8 cellular contexts compared by ENCODE assay signal in genomic region chr2:149331023-149331400, GRCh38. TPM values are rescaled to one million over a fixed set of nuclear protein-coding genes. Genes with fewer than 3 reads are reported as not detected.
DNase-seq lines count a peak whose midpoint lies in the region; ATAC-seq, FAIRE-seq and TF ChIP-seq lines count a peak whose summit lies in the region.

No MANE protein-coding gene starts in this region.

- no peaks in the 10 kb centered on the region for H3K36me3 Mint-ChIP-seq in effector memory CD8-positive, alpha-beta T cell (ENCODE audit: insufficient read depth)

- H3K9me3 ChIP-seq in HepG2 (ENCODE audit: low read length), result no peaks in the 10 kb centered on the region
- H3K9me3 ChIP-seq in tibial artery, result no peaks in the 10 kb centered on the region

- FAIRE-seq in HepG2 (lab: Jason Lieb, UNC), result no peak

- intact Hi-C loops in HepG2 (cut with micrococcal nuclease; ENCODE audit: unreplicated experiment), result loop anchor here (10.0 kb wide), 1 partner anchor 234 kb away; no protein-coding TSS in a partner anchor
- intact Hi-C loops in tibial artery (cut with DNase I; ENCODE audit: low total_unique reads), result no loop called here

- no peak overlapping the region for H3K27ac Mint-ChIP-seq in effector memory CD8-positive, alpha-beta T cell

- in situ Hi-C loops in astrocyte of the cerebellum (cut with HindIII; ENCODE audit: low sequenced_read_pairs), result no loop called here
- in situ Hi-C loops in HepG2 (cut with HindIII; ENCODE audit: extremely low pct_ligation_motif_present, low pct_unique_long_range_greater_than_20kb), result no loop called here

- no peak for TF ChIP-seq POLR2A in HepG2 (IDR thresholded peaks at IDR 0.05; ENCODE audit: insufficient read depth in 1 of 2, low read depth in 2 of 2, low read length in 2 of 2)

- H3K4me2 ChIP-seq in HepG2 (ENCODE audit: low read depth, low read length), result peak overlapping the region; percentile 90

- peak; percentile 54 for DNase-seq in NCI-H2227 (lab: John Stamatoyannopoulos, UW; ENCODE audit: unreplicated experiment)
- DNase-seq in NCI-H2227 treated with DMSO at 0.1 percent for 48 hours (lab: John Stamatoyannopoulos, UW), result no peak
- no peak for DNase-seq in astrocyte of the cerebellum (ENCODE audit: low read depth)
- no peak for DNase-seq in HepG2 (ENCODE audit: low spot score)
- no peak for DNase-seq in tibial artery
- DNase-seq in NCI-H2107 treated with DMSO at 0.1 percent for 48 hours (lab: John Stamatoyannopoulos, UW; ENCODE audit: unreplicated experiment), result no peak
- no peak for DNase-seq in effector memory CD8-positive, alpha-beta T cell

- no peak for TF ChIP-seq CTCF in astrocyte of the cerebellum (IDR thresholded peaks at IDR 0.05; ENCODE audit: low read depth, low read length, missing control alignments)
- no peak for TF ChIP-seq CTCF in HepG2 (CRISPR knock-in tag; IDR thresholded peaks at IDR 0.05)
- no peak for TF ChIP-seq CTCF in tibial artery (IDR thresholded peaks at IDR 0.05)

- no peaks in the 10 kb centered on the region for H4K20me1 ChIP-seq in HepG2 (ENCODE audit: insufficient read depth, low read length)

- WGBS in HepG2 (ENCODE audit: low lambda C conversion rate), result 10% methylated on average over 14 of the region's 19 CpGs

- H3K79me2 ChIP-seq in HepG2 (ENCODE audit: insufficient read depth, low read length), result no peaks in the 10 kb centered on the region

- no peak overlapping the region for H3K27ac ChIP-seq in HepG2 (ENCODE audit: extremely low read length, insufficient read depth, low read length)
- peak overlapping the region; percentile 26 to 50 for H3K27ac ChIP-seq in tibial artery

- no peak for TF ChIP-seq RAD21 in HepG2 (CRISPR knock-in tag; IDR thresholded peaks at IDR 0.05)

- no peak for TF ChIP-seq EP300 in HepG2 (IDR thresholded peaks at IDR 0.05; ENCODE audit: low read depth in 2 of 2, low read length in 2 of 2)
- TF ChIP-seq EP300 in HepG2 (CRISPR knock-in tag; IDR thresholded peaks at IDR 0.05; ENCODE audit: borderline replicate concordance), result no peak

- POLR2A ChIA-PET in HepG2 (lab: Yijun Ruan, JAX), result no interaction called here

- ATAC-seq in HepG2 (peak; percentile 10), HG02885 (IDR thresholded peaks at IDR 0.05; ENCODE audit: poor library complexity, unreplicated experiment) (no peak)
- ATAC-seq in effector memory CD8-positive, alpha-beta T cell (replicated peaks), result no peak

- peaks cover 0 to 5% of the 10 kb centered on the region in 2 donors for H3K4me1 Mint-ChIP-seq in effector memory CD8-positive, alpha-beta T cell (ENCODE audit: low read depth in 2 of 2)

- no peaks in the 10 kb centered on the region for H3K9me3 Mint-ChIP-seq in effector memory CD8-positive, alpha-beta T cell

- H3K27me3 ChIP-seq in HepG2 (ENCODE audit: control insufficient read depth in 1 of 2, insufficient read depth in 2 of 2, low read length in 2 of 2) (peaks cover 5 to 40% of the 10 kb centered on the region in 2 experiments), tibial artery (peaks cover 0 to 11% of the 10 kb centered on the region in 2 donors)

- no peak overlapping the region for H3K4me3 Mint-ChIP-seq in effector memory CD8-positive, alpha-beta T cell

- no peaks in the 10 kb centered on the region for H3K36me3 ChIP-seq in HepG2 (replicated peaks in 1 of 2; ENCODE audit: control insufficient read depth in 1 of 2, insufficient read depth in 2 of 2, low read length in 2 of 2)
- H3K36me3 ChIP-seq in tibial artery, result no peaks in the 10 kb centered on the region

- H3K4me3 ChIP-seq in astrocyte of the cerebellum (ENCODE audit: low read depth, low read length) (peak overlapping the region; percentile 67), HepG2 (replicated peaks in 1 of 3; ENCODE audit: insufficient read depth in 1 of 3, low read depth in 2 of 3, low read length in 3 of 3) (peak overlapping the region; percentile 47 to 71 (median 56)), tibial artery (peak overlapping the region; percentile 62 to 77)

- H3K9ac ChIP-seq in HepG2 (ENCODE audit: insufficient read depth, low read depth, low read length), result no peak overlapping the region

- BruUV-seq in HepG2 (replicated peaks; lab: Mats Ljungman, UMichigan), result no TSS peak

- CTCF ChIA-PET in HepG2 (lab: Yijun Ruan, JAX; ENCODE audit: low intra/inter-chr PET ratio, low total read pairs), result no interaction called here

- H3K4me1 ChIP-seq in HepG2 (ENCODE audit: insufficient read depth, low read length), result peaks cover 15% of the 10 kb centered on the region
- H3K4me1 ChIP-seq in tibial artery, result peaks cover 0 to 22% (median 16%) of the 10 kb centered on the region in 4 donors

- H3K27me3 Mint-ChIP-seq in effector memory CD8-positive, alpha-beta T cell, result peaks cover 44 to 58% of the 10 kb centered on the region in 2 donors

- no peak overlapping the region for H2AFZ ChIP-seq in HepG2 (ENCODE audit: low read length)

TF ChIP-seq in HepG2, 621 proteins besides CTCF, POLR2A, EP300 and RAD21 (continues in another document):
- TF ChIP-seq ZNF558 (CRISPR knock-in tag; IDR thresholded peaks at IDR 0.05; ENCODE audit: borderline replicate concordance) (no peak), HES4 (CRISPR knock-in tag; IDR thresholded peaks at IDR 0.05; ENCODE audit: borderline replicate concordance) (peak; percentile 32; the same call in 1 of the 2 replicates), NR2C2 (CRISPR knock-in tag; IDR thresholded peaks at IDR 0.05; ENCODE audit: borderline replicate concordance) (no peak), ZNF646 (CRISPR knock-in tag; IDR thresholded peaks at IDR 0.05) (0 out of 2 replicates have a peak, but pooled peaks have one; percentile 24), ZNF598 (CRISPR knock-in tag; IDR thresholded peaks at IDR 0.05; ENCODE audit: borderline replicate concordance) (no peak)

RNA-seq across cellular contexts. Expression of gene LYPD6, which starts 0.6 kb away (rescaled TPM):
- 0.06 and 0.07 TPM in 2 replicates for total RNA-seq in HepG2 (2016; rRNA removed; fragmentation: Illumina TruSeq; extraction: Trizol)
- 0.18 TPM in 1 of 2 replicates, not detected in the other for total RNA-seq in HepG2 (2016; cell fraction: cytosol; rRNA removed; fragmentation: Illumina TruSeq; extraction: Trizol; ENCODE audit: low read depth)
- 0.06 and 0.07 TPM in 2 replicates for total RNA-seq in HepG2 (2016; cell fraction: insoluble cytoplasmic fraction; rRNA removed; fragmentation: Illumina TruSeq; extraction: Trizol)
- 0.03 and 0.10 TPM in 2 replicates for total RNA-seq in HepG2 (2016; cell fraction: membrane; rRNA removed; fragmentation: Illumina TruSeq; extraction: Trizol)
- total RNA-seq in HepG2 (2016; cell fraction: nucleus; rRNA removed; fragmentation: Illumina TruSeq; extraction: Trizol), result 0.13 TPM in 1 of 2 replicates, not detected in the other
- polyA plus RNA-seq in HepG2 (2011; rRNA removed), result 0.01 TPM in 1 of 2 replicates, not detected in the other
- 0.01 TPM in 2 replicates for polyA plus RNA-seq in HepG2 (2011; cell fraction: cytosol; rRNA removed)
- polyA plus RNA-seq in HepG2 (2011; cell fraction: nucleus; rRNA removed), result not detected in 2 replicates
- polyA plus RNA-seq in HepG2 (2012), result 0.05 TPM in 1 of 2 replicates, not detected in the other
- polyA plus RNA-seq in HepG2 (2016; cell fraction: cytosol; fragmentation: Illumina TruSeq; extraction: Trizol; ENCODE audit: low read depth), result 0.12 TPM in 1 of 2 replicates, not detected in the other
- polyA plus RNA-seq in HepG2 (2016; cell fraction: insoluble cytoplasmic fraction; fragmentation: Illumina TruSeq; extraction: Trizol; ENCODE audit: low read depth), result 0.08 TPM in 1 of 2 replicates, not detected in the other
- polyA plus RNA-seq in HepG2 (2016; cell fraction: membrane; fragmentation: Illumina TruSeq; extraction: Trizol; ENCODE audit: low read depth), result 0.12 and 0.15 TPM in 2 replicates
- polyA plus RNA-seq in HepG2 (2016; cell fraction: nucleus; fragmentation: Illumina TruSeq; extraction: Trizol; ENCODE audit: insufficient read depth, low read depth), result 0.18 TPM in 1 of 2 replicates, not detected in the other
- polyA minus RNA-seq in HepG2 (2011; rRNA and poly(A)+ RNA removed; ENCODE audit: low replicate concordance), result 5.9 TPM in 1 of 2 replicates, not detected in the other
- not detected in 2 replicates for polyA minus RNA-seq in HepG2 (2011; cell fraction: cytosol; rRNA and poly(A)+ RNA removed)
- polyA minus RNA-seq in HepG2 (2011; cell fraction: nucleus; rRNA and poly(A)+ RNA removed), result not detected in 2 replicates
